8 cellular contexts compared by ENCODE assay signal in the genomic region with DNA sequence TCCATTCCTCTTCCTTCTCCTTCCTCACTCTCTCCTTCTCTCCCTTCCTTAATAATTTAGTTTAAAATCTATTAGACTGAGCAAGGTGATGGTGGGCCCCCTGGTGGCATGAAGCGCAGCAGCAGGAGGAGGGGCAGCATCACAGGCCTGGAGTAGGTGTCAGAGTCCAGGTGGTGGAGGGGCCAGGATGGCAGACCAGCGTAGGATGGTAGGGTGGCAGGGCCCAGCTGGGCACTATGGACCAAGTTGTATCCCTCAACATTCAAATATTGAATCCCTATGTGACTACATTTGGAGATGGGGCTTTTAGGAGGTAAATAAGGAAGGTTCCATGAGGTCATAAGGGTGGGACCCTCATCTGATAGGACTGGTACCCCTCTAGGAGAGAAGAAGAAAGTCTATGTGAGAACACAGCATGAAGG.
DNase-seq lines count a peak whose midpoint lies in the region; ATAC-seq and TF ChIP-seq lines count a peak whose summit lies in the region.

No MANE protein-coding gene starts in this region.

- H3K27ac ChIP-seq in Panc1 (ENCODE audit: low read length) (no peak overlapping the region), prostate gland (no peak overlapping the region)

- H3K36me3 ChIP-seq in Panc1 (ENCODE audit: control insufficient read depth, insufficient read depth, low read length), result no peaks in the 10 kb centered on the region
- no peaks in the 10 kb centered on the region for H3K36me3 ChIP-seq in prostate gland

- POLR2A ChIA-PET in Panc1 (lab: Charles Lee), result no interaction called here

- no peaks in the 10 kb centered on the region for H3K27me3 ChIP-seq in Panc1 (ENCODE audit: control insufficient read depth, insufficient read depth, low read length)
- no peaks in the 10 kb centered on the region for H3K27me3 ChIP-seq in prostate gland (replicated peaks; ENCODE audit: insufficient read depth)

- WGBS in prostate gland, result 49% methylated on average over 2 of the region's 2 CpGs

- no peaks in the 10 kb centered on the region for H3K4me1 ChIP-seq in Panc1 (ENCODE audit: control insufficient read depth, insufficient read depth, low read length)
- no peaks in the 10 kb centered on the region for H3K4me1 ChIP-seq in prostate gland (replicated peaks)

- DNase-seq in NCI-H2171 treated with DMSO at 0.1 percent for 48 hours (lab: John Stamatoyannopoulos, UW) (peak; percentile 25), NCI-H2171 (lab: John Stamatoyannopoulos, UW) (no peak), Panc1 (ENCODE audit: low read depth, low spot score) (no peak), glomerular visceral epithelial cell (ENCODE audit: extremely low spot score) (peak; percentile 33), prostate gland (ENCODE audit: low spot score) (peak; percentile 66), dedifferentiated amniotic fluid mesenchymal stem cell (ENCODE audit: extremely low spot score) (no peak)
- peak; percentile 52 for DNase-seq in activated gamma-delta T cell treated with anti-CD3 and anti-CD28 coated beads, Interleukin-2, amount 50 U/mL, for 16 hours (ENCODE audit: low read depth)

- H3K9me3 ChIP-seq in Panc1 (ENCODE audit: control insufficient read depth, insufficient read depth, low read depth, low read length) (peaks cover 8% of the 10 kb centered on the region), prostate gland (no peaks in the 10 kb centered on the region)

- TF ChIP-seq CTCF in Panc1 (IDR thresholded peaks at IDR 0.05) (peak; percentile 72), prostate gland (IDR thresholded peaks at IDR 0.05) (peak; percentile 80 to 96 (median 89))

- BruUV-seq in Panc1 (replicated peaks; lab: Mats Ljungman, UMichigan), result no TSS peak

- in situ Hi-C loops in Panc1 (cut with HindIII; ENCODE audit: low pct_unique_long_range_greater_than_20kb, low sequenced_read_pairs), result no loop called here

- H3K4me3 ChIP-seq in Panc1 (ENCODE audit: low read depth in 2 of 2, low read length in 2 of 2) (no peak overlapping the region), prostate gland (no peak overlapping the region)

- no peak for TF ChIP-seq POLR2A in prostate gland (IDR thresholded peaks at IDR 0.05)

- CTCF ChIA-PET in Panc1 (lab: Charles Lee), result no interaction called here

- ATAC-seq in Panc1, result peak; percentile 72; the same call in 1 of the 2 replicates
- ATAC-seq in HG02623 (IDR thresholded peaks at IDR 0.05; ENCODE audit: unreplicated experiment), result no peak

- intact Hi-C loops in Panc1 (cut with micrococcal nuclease; ENCODE audit: unreplicated experiment) (loop anchor here (5.0 kb wide), 1 partner anchor 226 kb away; no protein-coding TSS in a partner anchor), prostate gland (cut with DNase I) (loop anchor here (2.0 kb wide), 1 partner anchor 226 kb away; no protein-coding TSS in a partner anchor)

Comparison
In these comparisons a context has a peak if more than half of its experiments do, and no peak if none do; other contexts are left out.
1. DNase-seq: peak in NCI-H2171 treated with DMSO at 0.1 percent for 48 hours (single experiment), activated gamma-delta T cell treated with anti-CD3 and anti-CD28 coated beads, Interleukin-2, amount 50 U/mL, for 16 hours (single experiment), glomerular visceral epithelial cell (single experiment) and prostate gland (single experiment); none in NCI-H2171 (single experiment), Panc1 (single experiment) and dedifferentiated amniotic fluid mesenchymal stem cell (single experiment).